ENCODE assay signal across 22 cellular contexts in the genomic region with DNA sequence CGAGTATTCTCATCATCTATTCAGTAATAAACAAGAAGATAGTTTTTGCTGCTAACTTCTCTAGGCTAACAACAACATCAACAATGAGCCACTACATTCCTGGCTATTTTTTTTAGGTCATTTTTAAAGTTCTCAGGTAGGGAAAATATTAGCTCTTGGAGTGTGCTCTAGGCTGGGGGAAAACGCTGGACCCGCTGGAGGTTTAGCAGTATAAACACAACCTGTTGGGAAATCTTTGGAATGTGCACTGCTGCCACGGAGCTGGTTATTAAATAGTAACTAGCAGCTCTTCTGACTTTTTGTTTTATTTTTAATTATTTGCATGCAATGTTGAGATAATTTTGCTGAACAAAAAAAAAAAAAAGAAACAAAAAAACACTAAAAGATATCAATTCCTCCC.
DNase-seq lines count a peak whose midpoint lies in the region; ATAC-seq and TF ChIP-seq lines count a peak whose summit lies in the region.
"Had no signal": no experiment of that assay in that cellular context is flagged by ENCODE, and none has a peak within 500 bp of the region (broad histone marks: within the 10 kb centered on the region; RNA-seq: fewer than 3 reads in every experiment).

No MANE protein-coding gene starts in this region.

- H3K27ac ChIP-seq in GM23338 (ENCODE audit: low read depth), result no peak overlapping the region
- H3K27ac ChIP-seq: A549, KMS-11 had no signal

- H3K4me1 Mint-ChIP-seq in GM23338, result no peaks in the 10 kb centered on the region
- H3K4me1 Mint-ChIP-seq: CD4-positive, CD25-positive, alpha-beta regulatory T cell had no signal

- ATAC-seq in GM23338 (no peak), GM18873 (IDR thresholded peaks at IDR 0.05; ENCODE audit: low FRiP score, unreplicated experiment) (no peak), left colon (no peak)
- ATAC-seq: A549, Panc1 had no signal

- H3K9me2 ChIP-seq in GM23338 (ENCODE audit: insufficient read depth), result 0 out of 2 replicates have a peak, but pooled peaks cover 7% of the 10 kb centered on the region

- H3K27ac Mint-ChIP-seq in GM23338, result no peak overlapping the region
- H3K27ac Mint-ChIP-seq: CD4-positive, CD25-positive, alpha-beta regulatory T cell had no signal

- H3K4me2 ChIP-seq in GM23338, result no peak overlapping the region
- H3K4me2 ChIP-seq: A549, KMS-11 had no signal

- H3K36me3 Mint-ChIP-seq in GM23338 (ENCODE audit: low read depth), result no peaks in the 10 kb centered on the region
- H3K36me3 Mint-ChIP-seq: CD4-positive, CD25-positive, alpha-beta regulatory T cell had no signal

- H3K27me3 Mint-ChIP-seq in GM23338 (ENCODE audit: insufficient read depth, low read depth, poor library complexity), result no peaks in the 10 kb centered on the region
- H3K27me3 Mint-ChIP-seq: CD4-positive, CD25-positive, alpha-beta regulatory T cell had no signal

- H3K36me3 ChIP-seq in GM23338 (ENCODE audit: insufficient read depth), result no peaks in the 10 kb centered on the region
- H3K36me3 ChIP-seq: HAP-1 had no signal

- H2AFZ ChIP-seq in GM23338, result peak overlapping the region; percentile 66; the same call in 1 of the 2 replicates

- no peaks in the 10 kb centered on the region for H3K79me2 ChIP-seq in GM23338 (replicated peaks; ENCODE audit: insufficient read depth)

- H3K4me3 ChIP-seq in GM23338 (no peak overlapping the region), choroid plexus epithelial cell (ENCODE audit: low read depth, low read length) (no peak overlapping the region)
- H3K4me3 ChIP-seq: A549, HAP-1 had no signal

- H3F3A ChIP-seq in GM23338 (replicated peaks; ENCODE audit: low read depth), result no peaks in the 10 kb centered on the region

- H3K4me1 ChIP-seq in GM23338 (ENCODE audit: insufficient read depth), result no peaks in the 10 kb centered on the region
- H3K4me1 ChIP-seq: A549 had no signal

- no peaks in the 10 kb centered on the region for H4K20me1 ChIP-seq in GM23338 (replicated peaks; ENCODE audit: insufficient read depth)

- H3K4me3 Mint-ChIP-seq in GM23338, result no peak overlapping the region
- H3K4me3 Mint-ChIP-seq: CD4-positive, CD25-positive, alpha-beta regulatory T cell had no signal

- no peaks in the 10 kb centered on the region for H3K9me3 Mint-ChIP-seq in GM23338

- TF ChIP-seq CTCF in GM23338 (conservative IDR thresholded peaks at IDR 0.05; ENCODE audit: low read depth in 2 of 2) (no peak), choroid plexus epithelial cell (conservative IDR thresholded peaks at IDR 0.05; ENCODE audit: low read depth, low read length) (no peak)

- DNase-seq in GM23338 (ENCODE audit: low spot score) (no peak), choroid plexus epithelial cell (ENCODE audit: low read depth) (peak; percentile 38), iris pigment epithelial cell (ENCODE audit: low read depth) (peak; percentile 35), renal cortical epithelial cell (ENCODE audit: low read depth) (peak; percentile 81), ureter (ENCODE audit: low spot score) (no peak), SW480 (ENCODE audit: low spot score) (no peak), left colon (no peak)
- DNase-seq: CD4-positive, CD25-positive, alpha-beta regulatory T cell; COR-L47; DMS79; NCI-H1092 treated with DMSO at 0.1 percent for 48 hours; NCI-H1436 treated with DMSO at 0.1 percent for 48 hours; NCI-H2029; NCI-H226; NCI-H510A treated with DMSO at 0.1 percent for 48 hours; NCI-H82; SIG-M5 had no signal

- intact Hi-C loops in left colon (cut with DNase I, micrococcal nuclease), result no loop called here

- H3K27me3 ChIP-seq in GM23338 (ENCODE audit: insufficient read depth), result no peaks in the 10 kb centered on the region

TF ChIP-seq in GM23338, 12 proteins besides CTCF, POLR2A, EP300 and RAD21 (continues in another document):
- TF ChIP-seq POLR2AphosphoS5 (IDR thresholded peaks at IDR 0.05; ENCODE audit: low read depth) (no peak), ZNF114 (CRISPR knock-in tag; IDR thresholded peaks at IDR 0.05) (no peak), EZH2 (IDR thresholded peaks at IDR 0.05; ENCODE audit: low read depth, unreplicated experiment) (no peak), STAT1 (IDR thresholded peaks at IDR 0.05; ENCODE audit: unreplicated experiment) (no peak), EZH2phosphoT487 (IDR thresholded peaks at IDR 0.05; ENCODE audit: unreplicated experiment) (no peak)
- TF ChIP-seq, protein P1, sequence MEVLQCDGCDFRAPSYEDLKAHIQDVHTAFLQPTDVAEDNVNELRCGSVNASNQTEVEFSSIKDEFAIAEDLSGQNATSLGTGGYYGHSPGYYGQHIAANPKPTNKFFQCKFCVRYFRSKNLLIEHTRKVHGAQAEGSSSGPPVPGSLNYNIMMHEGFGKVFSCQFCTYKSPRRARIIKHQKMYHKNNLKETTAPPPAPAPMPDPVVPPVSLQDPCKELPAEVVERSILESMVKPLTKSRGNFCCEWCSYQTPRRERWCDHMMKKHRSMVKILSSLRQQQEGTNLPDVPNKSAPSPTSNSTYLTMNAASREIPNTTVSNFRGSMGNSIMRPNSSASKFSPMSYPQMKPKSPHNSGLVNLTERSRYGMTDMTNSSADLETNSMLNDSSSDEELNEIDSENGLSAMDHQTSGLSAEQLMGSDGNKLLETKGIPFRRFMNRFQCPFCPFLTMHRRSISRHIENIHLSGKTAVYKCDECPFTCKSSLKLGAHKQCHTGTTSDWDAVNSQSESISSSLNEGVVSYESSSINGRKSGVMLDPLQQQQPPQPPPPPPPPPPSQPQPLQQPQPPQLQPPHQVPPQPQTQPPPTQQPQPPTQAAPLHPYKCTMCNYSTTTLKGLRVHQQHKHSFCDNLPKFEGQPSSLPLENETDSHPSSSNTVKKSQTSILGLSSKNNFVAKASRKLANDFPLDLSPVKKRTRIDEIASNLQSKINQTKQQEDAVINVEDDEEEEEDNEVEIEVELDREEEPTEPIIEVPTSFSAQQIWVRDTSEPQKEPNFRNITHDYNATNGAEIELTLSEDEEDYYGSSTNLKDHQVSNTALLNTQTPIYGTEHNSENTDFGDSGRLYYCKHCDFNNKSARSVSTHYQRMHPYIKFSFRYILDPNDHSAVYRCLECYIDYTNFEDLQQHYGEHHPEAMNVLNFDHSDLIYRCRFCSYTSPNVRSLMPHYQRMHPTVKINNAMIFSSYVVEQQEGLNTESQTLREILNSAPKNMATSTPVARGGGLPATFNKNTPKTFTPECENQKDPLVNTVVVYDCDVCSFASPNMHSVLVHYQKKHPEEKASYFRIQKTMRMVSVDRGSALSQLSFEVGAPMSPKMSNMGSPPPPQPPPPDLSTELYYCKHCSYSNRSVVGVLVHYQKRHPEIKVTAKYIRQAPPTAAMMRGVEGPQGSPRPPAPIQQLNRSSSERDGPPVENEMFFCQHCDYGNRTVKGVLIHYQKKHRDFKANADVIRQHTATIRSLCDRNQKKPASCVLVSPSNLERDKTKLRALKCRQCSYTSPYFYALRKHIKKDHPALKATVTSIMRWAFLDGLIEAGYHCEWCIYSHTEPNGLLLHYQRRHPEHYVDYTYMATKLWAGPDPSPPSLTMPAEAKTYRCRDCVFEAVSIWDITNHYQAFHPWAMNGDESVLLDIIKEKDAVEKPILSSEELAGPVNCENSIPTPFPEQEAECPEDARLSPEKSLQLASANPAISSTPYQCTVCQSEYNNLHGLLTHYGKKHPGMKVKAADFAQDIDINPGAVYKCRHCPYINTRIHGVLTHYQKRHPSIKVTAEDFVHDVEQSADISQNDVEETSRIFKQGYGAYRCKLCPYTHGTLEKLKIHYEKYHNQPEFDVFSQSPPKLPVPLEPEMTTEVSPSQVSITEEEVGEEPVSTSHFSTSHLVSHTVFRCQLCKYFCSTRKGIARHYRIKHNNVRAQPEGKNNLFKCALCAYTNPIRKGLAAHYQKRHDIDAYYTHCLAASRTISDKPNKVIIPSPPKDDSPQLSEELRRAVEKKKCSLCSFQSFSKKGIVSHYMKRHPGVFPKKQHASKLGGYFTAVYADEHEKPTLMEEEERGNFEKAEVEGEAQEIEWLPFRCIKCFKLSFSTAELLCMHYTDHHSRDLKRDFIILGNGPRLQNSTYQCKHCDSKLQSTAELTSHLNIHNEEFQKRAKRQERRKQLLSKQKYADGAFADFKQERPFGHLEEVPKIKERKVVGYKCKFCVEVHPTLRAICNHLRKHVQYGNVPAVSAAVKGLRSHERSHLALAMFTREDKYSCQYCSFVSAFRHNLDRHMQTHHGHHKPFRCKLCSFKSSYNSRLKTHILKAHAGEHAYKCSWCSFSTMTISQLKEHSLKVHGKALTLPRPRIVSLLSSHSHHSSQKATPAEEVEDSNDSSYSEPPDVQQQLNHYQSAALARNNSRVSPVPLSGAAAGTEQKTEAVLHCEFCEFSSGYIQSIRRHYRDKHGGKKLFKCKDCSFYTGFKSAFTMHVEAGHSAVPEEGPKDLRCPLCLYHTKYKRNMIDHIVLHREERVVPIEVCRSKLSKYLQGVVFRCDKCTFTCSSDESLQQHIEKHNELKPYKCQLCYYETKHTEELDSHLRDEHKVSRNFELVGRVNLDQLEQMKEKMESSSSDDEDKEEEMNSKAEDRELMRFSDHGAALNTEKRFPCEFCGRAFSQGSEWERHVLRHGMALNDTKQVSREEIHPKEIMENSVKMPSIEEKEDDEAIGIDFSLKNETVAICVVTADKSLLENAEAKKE (CRISPR knock-in tag; IDR thresholded peaks at IDR 0.05), result no peak
- TF ChIP-seq, protein P2, sequence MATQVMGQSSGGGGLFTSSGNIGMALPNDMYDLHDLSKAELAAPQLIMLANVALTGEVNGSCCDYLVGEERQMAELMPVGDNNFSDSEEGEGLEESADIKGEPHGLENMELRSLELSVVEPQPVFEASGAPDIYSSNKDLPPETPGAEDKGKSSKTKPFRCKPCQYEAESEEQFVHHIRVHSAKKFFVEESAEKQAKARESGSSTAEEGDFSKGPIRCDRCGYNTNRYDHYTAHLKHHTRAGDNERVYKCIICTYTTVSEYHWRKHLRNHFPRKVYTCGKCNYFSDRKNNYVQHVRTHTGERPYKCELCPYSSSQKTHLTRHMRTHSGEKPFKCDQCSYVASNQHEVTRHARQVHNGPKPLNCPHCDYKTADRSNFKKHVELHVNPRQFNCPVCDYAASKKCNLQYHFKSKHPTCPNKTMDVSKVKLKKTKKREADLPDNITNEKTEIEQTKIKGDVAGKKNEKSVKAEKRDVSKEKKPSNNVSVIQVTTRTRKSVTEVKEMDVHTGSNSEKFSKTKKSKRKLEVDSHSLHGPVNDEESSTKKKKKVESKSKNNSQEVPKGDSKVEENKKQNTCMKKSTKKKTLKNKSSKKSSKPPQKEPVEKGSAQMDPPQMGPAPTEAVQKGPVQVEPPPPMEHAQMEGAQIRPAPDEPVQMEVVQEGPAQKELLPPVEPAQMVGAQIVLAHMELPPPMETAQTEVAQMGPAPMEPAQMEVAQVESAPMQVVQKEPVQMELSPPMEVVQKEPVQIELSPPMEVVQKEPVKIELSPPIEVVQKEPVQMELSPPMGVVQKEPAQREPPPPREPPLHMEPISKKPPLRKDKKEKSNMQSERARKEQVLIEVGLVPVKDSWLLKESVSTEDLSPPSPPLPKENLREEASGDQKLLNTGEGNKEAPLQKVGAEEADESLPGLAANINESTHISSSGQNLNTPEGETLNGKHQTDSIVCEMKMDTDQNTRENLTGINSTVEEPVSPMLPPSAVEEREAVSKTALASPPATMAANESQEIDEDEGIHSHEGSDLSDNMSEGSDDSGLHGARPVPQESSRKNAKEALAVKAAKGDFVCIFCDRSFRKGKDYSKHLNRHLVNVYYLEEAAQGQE (IDR thresholded peaks at IDR 0.05; ENCODE audit: unreplicated experiment), result no peak

Comparison
In these comparisons a context has a peak if more than half of its experiments do, and no peak if none do; other contexts are left out.
1. DNase-seq: peak in choroid plexus epithelial cell (single experiment), iris pigment epithelial cell (single experiment) and renal cortical epithelial cell (single experiment); none in GM23338 (single experiment), ureter (single experiment), SW480 (single experiment) and left colon (0 of 2).